Comparison of ENCODE assay signal across 17 cellular contexts in the genomic region with DNA sequence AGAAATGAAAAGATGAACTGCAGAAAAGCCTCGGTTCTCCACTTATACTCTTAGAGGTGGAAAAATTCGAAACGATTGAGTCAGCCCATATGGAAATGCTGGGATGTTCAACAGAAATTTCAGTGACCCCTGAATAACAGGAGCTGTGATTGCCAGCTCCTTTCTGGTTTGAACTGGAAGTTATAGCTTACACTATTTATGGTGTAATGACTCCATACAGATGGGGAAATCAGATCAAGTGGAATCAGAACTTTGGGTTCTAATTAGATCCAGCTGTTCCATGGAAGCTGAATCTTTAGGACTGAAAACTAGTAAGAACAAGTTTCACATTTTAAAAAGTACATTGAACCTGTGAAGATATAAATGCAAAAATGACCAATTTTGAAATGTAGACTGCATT.
"Had no signal": no experiment of that assay in that cellular context is flagged by ENCODE, and none has a peak within 500 bp of the region (broad histone marks: within the 10 kb centered on the region; RNA-seq: fewer than 3 reads in every experiment).

No MANE protein-coding gene starts in this region.

- H3K4me3 ChIP-seq: ascending aorta, dorsolateral prefrontal cortex, gastroesophageal sphincter, prostate gland, right lobe of liver, spleen had no signal

- ATAC-seq: activated T-cell treated with anti-CD3 and anti-CD28 coated beads, Interleukin-2, amount 50 U/mL, for 4 hours; gastroesophageal sphincter; right lobe of liver; stimulated activated memory B cell treated with anti-CD40 and anti-IgM and Interleukin-4, amounts not matched to agents 10 μg/mL and 1 μg/mL and 100 μg/mL, for 72 hours had no signal

- H3K36me3 ChIP-seq: ascending aorta, gastroesophageal sphincter, prostate gland, right lobe of liver, spleen had no signal

- H3K4me1 ChIP-seq: ascending aorta, prostate gland, right lobe of liver, spleen had no signal

- H3K9me3 ChIP-seq: ascending aorta, gastroesophageal sphincter, prostate gland, right lobe of liver, spleen had no signal

- H3K27me3 ChIP-seq: ascending aorta, dorsolateral prefrontal cortex, gastroesophageal sphincter, right lobe of liver, spleen had no signal

- DNase-seq: activated CD4-positive, alpha-beta T cell treated with anti-CD3 and anti-CD28 coated beads, Interleukin-2, amount 50 U/mL, for 4 hours; activated gamma-delta T cell; activated naive CD8-positive, alpha-beta T cell treated with anti-CD3 and anti-CD28 coated beads for 36 hours; activated T-cell treated with anti-CD3 and anti-CD28 coated beads, Interleukin-2, amount 50 U/mL, for 4 hours; dorsolateral prefrontal cortex; hippocampal formation; left ventricle myocardium superior; mesendoderm; occipital lobe; right lobe of liver; spleen; stimulated activated CD4-positive, alpha-beta T cell treated with anti-CD3 and anti-CD28 coated beads, Interleukin-1b, Interleukin-23, amount 100 ng/mL, for 48 hours; T-helper 2 cell had no signal

- H3K27ac ChIP-seq: ascending aorta, gastroesophageal sphincter, prostate gland, right lobe of liver, spleen had no signal
